8 cellular contexts compared by ENCODE assay signal in the genomic region with DNA sequence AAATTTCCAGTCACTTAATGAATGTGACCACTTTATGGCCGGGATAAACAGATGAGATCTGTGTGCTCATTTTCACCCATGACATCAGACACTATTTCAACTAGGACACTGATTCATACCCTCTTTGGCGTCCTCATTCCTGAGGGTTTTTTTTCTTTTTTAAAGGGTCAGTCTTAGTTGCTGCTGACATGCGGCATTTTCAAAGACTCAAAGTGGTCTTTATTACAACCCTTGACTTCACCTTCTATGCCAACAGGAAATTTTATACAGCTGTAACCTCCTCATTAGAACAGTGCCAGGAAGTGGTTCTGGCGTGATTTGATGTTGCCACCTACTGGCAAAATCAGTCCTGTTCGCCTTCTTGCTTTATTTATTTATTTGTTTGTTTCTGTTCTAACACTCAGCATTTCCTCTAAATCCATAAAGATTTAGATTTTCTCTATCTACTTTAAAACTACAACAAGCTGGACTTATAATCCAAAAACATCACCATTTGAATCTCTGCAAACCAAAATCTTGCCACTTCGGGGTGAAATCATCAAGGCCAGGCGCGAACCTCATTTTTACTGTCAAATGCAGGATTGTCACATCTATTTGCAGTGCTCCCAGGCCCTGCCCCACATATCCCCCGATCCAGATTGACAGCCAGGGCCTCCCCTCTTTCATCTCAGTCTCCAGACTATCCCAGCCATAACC.
DNase-seq lines count a peak whose midpoint lies in the region; ATAC-seq and TF ChIP-seq lines count a peak whose summit lies in the region.

No MANE protein-coding gene starts in this region.

- no peak overlapping the region for H3K14ac ChIP-seq in trophoblast cell (ENCODE audit: low read length)

- H3K9ac ChIP-seq in GM23248 (peak overlapping the region; percentile 50), trophoblast cell (ENCODE audit: low read length) (no peak overlapping the region)

- H4K91ac ChIP-seq in trophoblast cell (ENCODE audit: low read depth, low read length), result no peak overlapping the region

- H3K79me2 ChIP-seq in GM23248 (ENCODE audit: insufficient read depth), result no peaks in the 10 kb centered on the region
- H3K79me2 ChIP-seq in trophoblast cell (ENCODE audit: control insufficient read depth, insufficient read depth, low read length, poor library complexity), result no peaks in the 10 kb centered on the region

- H3K4me3 ChIP-seq in GM23248 (no peak overlapping the region), esophagus muscularis mucosa (no peak overlapping the region), trophoblast cell (ENCODE audit: low read depth, low read length) (no peak overlapping the region)

- H3K23ac ChIP-seq in trophoblast cell (ENCODE audit: low read length), result no peak overlapping the region

- H4K8ac ChIP-seq in trophoblast cell (ENCODE audit: low read depth, low read length), result no peak overlapping the region

- no peaks in the 10 kb centered on the region for H3K9me2 ChIP-seq in GM23248 (ENCODE audit: insufficient read depth)

- H3K4me2 ChIP-seq in GM23248 (ENCODE audit: unreplicated experiment) (peak overlapping the region; percentile 53), trophoblast cell (ENCODE audit: low read length) (no peak overlapping the region)

- H3K9me3 ChIP-seq in GM23248 (ENCODE audit: low read depth) (no peaks in the 10 kb centered on the region), esophagus muscularis mucosa (peaks cover 0 to 15% (median 5%) of the 10 kb centered on the region in 4 donors), trophoblast cell (ENCODE audit: insufficient read depth, low read depth, low read length) (peaks cover 5% of the 10 kb centered on the region)

- TF ChIP-seq CTCF in esophagus muscularis mucosa (IDR thresholded peaks at IDR 0.05), result peak in 2 of 3 experiments; percentile 12 to 18

- H2AK5ac ChIP-seq in trophoblast cell (ENCODE audit: low read length), result no peak overlapping the region

- no peak overlapping the region for H2BK5ac ChIP-seq in trophoblast cell (ENCODE audit: low read depth, low read length, poor library complexity)

- no peak overlapping the region for H3K18ac ChIP-seq in trophoblast cell (ENCODE audit: low read length)

- H3K4me1 ChIP-seq in GM23248 (ENCODE audit: insufficient read depth) (peaks cover 36% of the 10 kb centered on the region), esophagus muscularis mucosa (no peaks in the 10 kb centered on the region), trophoblast cell (ENCODE audit: control insufficient read depth in 1 of 2, insufficient read depth in 2 of 2, low read length in 2 of 2) (no peaks in the 10 kb centered on the region)

- H3F3A ChIP-seq in GM23248 (ENCODE audit: insufficient read depth), result peaks cover 30% of the 10 kb centered on the region

- DNase-seq in GM23248 (peak; percentile 85), NCI-H748 treated with DMSO at 0.1 percent for 48 hours (lab: John Stamatoyannopoulos, UW) (peak; percentile 58), esophagus muscularis mucosa (ENCODE audit: extremely low spot score) (no peak), trophoblast cell (peak; percentile 21 to 48), islet precursor cell (no peak)
- no peak for DNase-seq in activated effector memory CD4-positive, alpha-beta T cell treated with anti-CD3 and anti-CD28 coated beads, Interleukin-2, amount 50 U/mL, for 16 hours

- TF ChIP-seq POLR2A in esophagus muscularis mucosa (IDR thresholded peaks at IDR 0.05; ENCODE audit: low read depth), result no peak

- no peak for ATAC-seq in GM21619 (IDR thresholded peaks at IDR 0.05; ENCODE audit: unreplicated experiment)
- no peak for ATAC-seq in GM19463 (IDR thresholded peaks at IDR 0.05; ENCODE audit: unreplicated experiment)

- H3K36me3 ChIP-seq in GM23248 (ENCODE audit: low read depth) (no peaks in the 10 kb centered on the region), esophagus muscularis mucosa (no peaks in the 10 kb centered on the region), trophoblast cell (ENCODE audit: control insufficient read depth in 1 of 2, insufficient read depth in 2 of 2, low read length in 2 of 2) (no peaks in the 10 kb centered on the region)

- in situ Hi-C loops in GM23248 (cut with MboI), result loop anchor here (5.0 to 25.0 kb wide), 3 partner anchors 179 to 1669 kb away; no protein-coding TSS in a partner anchor

- H2BK120ac ChIP-seq in trophoblast cell (ENCODE audit: insufficient read depth, low read length, poor library complexity), result no peak overlapping the region

- TF ChIP-seq EP300 in esophagus muscularis mucosa (IDR thresholded peaks at IDR 0.05), result no peak

- H3K27ac ChIP-seq in GM23248 (peak overlapping the region; percentile 61), esophagus muscularis mucosa (replicated peaks in 1 of 4) (no peak overlapping the region), trophoblast cell (ENCODE audit: low read depth, low read length) (no peak overlapping the region)

- H3K27me3 ChIP-seq in GM23248 (replicated peaks; ENCODE audit: insufficient read depth), result no peaks in the 10 kb centered on the region
- H3K27me3 ChIP-seq in esophagus muscularis mucosa, result no peaks in the 10 kb centered on the region
- no peaks in the 10 kb centered on the region for H3K27me3 ChIP-seq in trophoblast cell (ENCODE audit: insufficient read depth, low read length)

- intact Hi-C loops in esophagus muscularis mucosa (cut with DNase I), result no loop called here

- H3K79me1 ChIP-seq in trophoblast cell (ENCODE audit: low read length), result no peaks in the 10 kb centered on the region

- 30% methylated on average over 9 of the region's 9 CpGs for WGBS in GM23248 (ENCODE audit: low coverage in 1 of 2, low lambda C conversion rate in 2 of 2, missing lambda C conversion rate in 2 of 2), 2 experiments
- WGBS in esophagus muscularis mucosa, result 56% methylated on average over 9 of the region's 9 CpGs
- WGBS in trophoblast cell (ENCODE audit: extremely low coverage, insufficient coverage, insufficient read length), result no CpG with 5 or more reads among the region's 9 CpGs

- H2AFZ ChIP-seq in GM23248 (peak overlapping the region; percentile 58), trophoblast cell (ENCODE audit: insufficient read depth, low read length, poor library complexity) (no peak overlapping the region)

- H4K12ac ChIP-seq in trophoblast cell (ENCODE audit: low read depth, low read length), result no peak overlapping the region

- H3K4ac ChIP-seq in trophoblast cell (ENCODE audit: low read depth, low read length), result no peak overlapping the region

- no peaks in the 10 kb centered on the region for H4K20me1 ChIP-seq in GM23248 (ENCODE audit: insufficient read depth)

- no peak overlapping the region for H2BK12ac ChIP-seq in trophoblast cell (ENCODE audit: low read length)

Comparison
In these comparisons a context has a peak if more than half of its experiments do, and no peak if none do; other contexts are left out.
1. DNase-seq: peak in GM23248 (single experiment), NCI-H748 treated with DMSO at 0.1 percent for 48 hours (single experiment) and trophoblast cell (2 of 2); none in esophagus muscularis mucosa (single experiment), islet precursor cell (single experiment) and activated effector memory CD4-positive, alpha-beta T cell treated with anti-CD3 and anti-CD28 coated beads, Interleukin-2, amount 50 U/mL, for 16 hours (single experiment).